14 cellular contexts compared by ENCODE assay signal in the genomic region with DNA sequence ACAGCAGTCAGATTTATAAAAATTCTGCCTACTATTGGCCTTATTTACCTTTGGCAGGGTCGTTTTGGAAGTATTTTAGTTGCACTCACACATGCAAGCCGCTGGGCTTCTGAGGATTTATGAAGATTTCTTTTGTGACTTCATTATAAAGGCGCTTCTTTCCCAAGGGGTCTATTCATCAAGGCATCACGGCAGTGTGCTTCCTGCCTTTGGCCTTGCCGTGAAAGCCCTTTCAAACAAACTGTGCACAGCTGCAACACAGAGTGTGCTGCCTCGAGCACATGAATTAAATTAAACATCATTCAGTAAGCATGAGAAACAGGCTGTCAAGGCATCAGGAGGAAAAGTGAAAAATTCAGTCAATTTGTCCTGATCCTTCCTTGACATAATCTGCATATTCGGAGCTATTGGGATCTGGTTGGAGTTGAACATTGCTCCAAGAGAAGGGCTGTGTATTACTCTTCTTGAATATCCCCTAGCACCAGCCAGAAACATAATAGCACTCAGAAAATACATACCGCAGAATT.
"Had no signal": no experiment of that assay in that cellular context is flagged by ENCODE, and none has a peak within 500 bp of the region (broad histone marks: within the 10 kb centered on the region; RNA-seq: fewer than 3 reads in every experiment).

No MANE protein-coding gene starts in this region.

- H3K27ac Mint-ChIP-seq: natural killer cell; stimulated activated naive CD8-positive, alpha-beta T cell treated with anti-CD3 and anti-CD28 coated beads, Interleukin-15, amount 100 ng/mL, for 72 hours; T-cell had no signal

- H2AFZ ChIP-seq: hepatocyte had no signal

- H3K36me3 ChIP-seq: cardiac muscle cell, left lung, pancreas, upper lobe of right lung had no signal

- H3K4me3 Mint-ChIP-seq: natural killer cell; stimulated activated naive CD8-positive, alpha-beta T cell treated with anti-CD3 and anti-CD28 coated beads, Interleukin-15, amount 100 ng/mL, for 72 hours; T-cell had no signal

- H3K9me3 ChIP-seq: pancreas, testis, upper lobe of right lung had no signal

- H3K4me1 ChIP-seq: left lung, pancreas, testis, upper lobe of right lung had no signal

- H3K4me1 Mint-ChIP-seq: natural killer cell; stimulated activated naive CD8-positive, alpha-beta T cell treated with anti-CD3 and anti-CD28 coated beads, Interleukin-15, amount 100 ng/mL, for 72 hours; T-cell had no signal

- H3K27ac ChIP-seq: cardiac muscle cell, hepatocyte, left lung, pancreas, testis, upper lobe of right lung had no signal

- H3K27me3 ChIP-seq: cardiac muscle cell, hepatocyte, left lung, pancreas, testis, upper lobe of right lung had no signal

- FAIRE-seq: keratinocyte, pancreas had no signal

- H3K79me2 ChIP-seq: hepatocyte had no signal

- H3K4me2 ChIP-seq: hepatocyte had no signal

- DNase-seq: activated naive CD4-positive, alpha-beta T cell treated with anti-CD3 and anti-CD28 coated beads, Interleukin-2, amount 50 U/mL, for 16 hours; left lung; mesendoderm; natural killer cell; pancreas; stimulated activated CD4-positive, alpha-beta T cell treated with anti-CD3 and anti-CD28 coated beads, Interleukin-1b, Interleukin-23, amount 100 ng/mL, for 48 hours; stimulated activated naive CD8-positive, alpha-beta T cell treated with anti-CD3 and anti-CD28 coated beads, Interleukin-15, amount 100 ng/mL, for 72 hours; T-cell; T1000; testis; upper lobe of right lung had no signal

- H3K36me3 Mint-ChIP-seq: T-cell had no signal

- H3K4me3 ChIP-seq: cardiac muscle cell, hepatocyte, left lung, pancreas, testis, upper lobe of right lung had no signal
